ENCODE assay signal across 1 cellular context in genomic region chr20:409697-410559, GRCh38.
TF ChIP-seq lines count a peak whose summit lies in the region.

No MANE protein-coding gene starts in this region.

TF ChIP-seq in HepG2, 621 proteins besides CTCF, POLR2A, EP300 and RAD21 (continued from another document and continues in another):
- TF ChIP-seq, protein P1, sequence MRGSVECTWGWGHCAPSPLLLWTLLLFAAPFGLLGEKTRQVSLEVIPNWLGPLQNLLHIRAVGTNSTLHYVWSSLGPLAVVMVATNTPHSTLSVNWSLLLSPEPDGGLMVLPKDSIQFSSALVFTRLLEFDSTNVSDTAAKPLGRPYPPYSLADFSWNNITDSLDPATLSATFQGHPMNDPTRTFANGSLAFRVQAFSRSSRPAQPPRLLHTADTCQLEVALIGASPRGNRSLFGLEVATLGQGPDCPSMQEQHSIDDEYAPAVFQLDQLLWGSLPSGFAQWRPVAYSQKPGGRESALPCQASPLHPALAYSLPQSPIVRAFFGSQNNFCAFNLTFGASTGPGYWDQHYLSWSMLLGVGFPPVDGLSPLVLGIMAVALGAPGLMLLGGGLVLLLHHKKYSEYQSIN (CRISPR knock-in tag; IDR thresholded peaks at IDR 0.05; ENCODE audit: borderline replicate concordance) = no peak
- no peak for TF ChIP-seq ZNF160 (CRISPR knock-in tag; IDR thresholded peaks at IDR 0.05)
- no peak for TF ChIP-seq TIGD3 (CRISPR knock-in tag; IDR thresholded peaks at IDR 0.05; ENCODE audit: borderline replicate concordance)
- no peak for TF ChIP-seq THRA (CRISPR knock-in tag; IDR thresholded peaks at IDR 0.05; ENCODE audit: borderline replicate concordance)
- TF ChIP-seq, protein P2, sequence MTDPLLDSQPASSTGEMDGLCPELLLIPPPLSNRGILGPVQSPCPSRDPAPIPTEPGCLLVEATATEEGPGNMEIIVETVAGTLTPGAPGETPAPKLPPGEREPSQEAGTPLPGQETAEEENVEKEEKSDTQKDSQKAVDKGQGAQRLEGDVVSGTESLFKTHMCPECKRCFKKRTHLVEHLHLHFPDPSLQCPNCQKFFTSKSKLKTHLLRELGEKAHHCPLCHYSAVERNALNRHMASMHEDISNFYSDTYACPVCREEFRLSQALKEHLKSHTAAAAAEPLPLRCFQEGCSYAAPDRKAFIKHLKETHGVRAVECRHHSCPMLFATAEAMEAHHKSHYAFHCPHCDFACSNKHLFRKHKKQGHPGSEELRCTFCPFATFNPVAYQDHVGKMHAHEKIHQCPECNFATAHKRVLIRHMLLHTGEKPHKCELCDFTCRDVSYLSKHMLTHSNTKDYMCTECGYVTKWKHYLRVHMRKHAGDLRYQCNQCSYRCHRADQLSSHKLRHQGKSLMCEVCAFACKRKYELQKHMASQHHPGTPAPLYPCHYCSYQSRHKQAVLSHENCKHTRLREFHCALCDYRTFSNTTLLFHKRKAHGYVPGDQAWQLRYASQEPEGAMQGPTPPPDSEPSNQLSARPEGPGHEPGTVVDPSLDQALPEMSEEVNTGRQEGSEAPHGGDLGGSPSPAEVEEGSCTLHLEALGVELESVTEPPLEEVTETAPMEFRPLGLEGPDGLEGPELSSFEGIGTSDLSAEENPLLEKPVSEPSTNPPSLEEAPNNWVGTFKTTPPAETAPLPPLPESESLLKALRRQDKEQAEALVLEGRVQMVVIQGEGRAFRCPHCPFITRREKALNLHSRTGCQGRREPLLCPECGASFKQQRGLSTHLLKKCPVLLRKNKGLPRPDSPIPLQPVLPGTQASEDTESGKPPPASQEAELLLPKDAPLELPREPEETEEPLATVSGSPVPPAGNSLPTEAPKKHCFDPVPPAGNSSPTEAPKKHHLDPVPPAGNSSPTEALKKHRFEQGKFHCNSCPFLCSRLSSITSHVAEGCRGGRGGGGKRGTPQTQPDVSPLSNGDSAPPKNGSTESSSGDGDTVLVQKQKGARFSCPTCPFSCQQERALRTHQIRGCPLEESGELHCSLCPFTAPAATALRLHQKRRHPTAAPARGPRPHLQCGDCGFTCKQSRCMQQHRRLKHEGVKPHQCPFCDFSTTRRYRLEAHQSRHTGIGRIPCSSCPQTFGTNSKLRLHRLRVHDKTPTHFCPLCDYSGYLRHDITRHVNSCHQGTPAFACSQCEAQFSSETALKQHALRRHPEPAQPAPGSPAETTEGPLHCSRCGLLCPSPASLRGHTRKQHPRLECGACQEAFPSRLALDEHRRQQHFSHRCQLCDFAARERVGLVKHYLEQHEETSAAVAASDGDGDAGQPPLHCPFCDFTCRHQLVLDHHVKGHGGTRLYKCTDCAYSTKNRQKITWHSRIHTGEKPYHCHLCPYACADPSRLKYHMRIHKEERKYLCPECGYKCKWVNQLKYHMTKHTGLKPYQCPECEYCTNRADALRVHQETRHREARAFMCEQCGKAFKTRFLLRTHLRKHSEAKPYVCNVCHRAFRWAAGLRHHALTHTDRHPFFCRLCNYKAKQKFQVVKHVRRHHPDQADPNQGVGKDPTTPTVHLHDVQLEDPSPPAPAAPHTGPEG (CRISPR knock-in tag; IDR thresholded peaks at IDR 0.05) = no peak
- no peak for TF ChIP-seq ZNF24 (IDR thresholded peaks at IDR 0.05)
- TF ChIP-seq, protein P3, sequence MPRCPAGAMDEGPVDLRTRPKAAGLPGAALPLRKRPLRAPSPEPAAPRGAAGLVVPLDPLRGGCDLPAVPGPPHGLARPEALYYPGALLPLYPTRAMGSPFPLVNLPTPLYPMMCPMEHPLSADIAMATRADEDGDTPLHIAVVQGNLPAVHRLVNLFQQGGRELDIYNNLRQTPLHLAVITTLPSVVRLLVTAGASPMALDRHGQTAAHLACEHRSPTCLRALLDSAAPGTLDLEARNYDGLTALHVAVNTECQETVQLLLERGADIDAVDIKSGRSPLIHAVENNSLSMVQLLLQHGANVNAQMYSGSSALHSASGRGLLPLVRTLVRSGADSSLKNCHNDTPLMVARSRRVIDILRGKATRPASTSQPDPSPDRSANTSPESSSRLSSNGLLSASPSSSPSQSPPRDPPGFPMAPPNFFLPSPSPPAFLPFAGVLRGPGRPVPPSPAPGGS (CRISPR knock-in tag; IDR thresholded peaks at IDR 0.05) = no peak
- TF ChIP-seq ZNF747 (CRISPR knock-in tag; IDR thresholded peaks at IDR 0.05; ENCODE audit: borderline replicate concordance) = no peak
- TF ChIP-seq ZNF614 (CRISPR knock-in tag; IDR thresholded peaks at IDR 0.05; ENCODE audit: borderline replicate concordance) = no peak; the same call in 1 of the 2 replicates
- TF ChIP-seq, protein P4, sequence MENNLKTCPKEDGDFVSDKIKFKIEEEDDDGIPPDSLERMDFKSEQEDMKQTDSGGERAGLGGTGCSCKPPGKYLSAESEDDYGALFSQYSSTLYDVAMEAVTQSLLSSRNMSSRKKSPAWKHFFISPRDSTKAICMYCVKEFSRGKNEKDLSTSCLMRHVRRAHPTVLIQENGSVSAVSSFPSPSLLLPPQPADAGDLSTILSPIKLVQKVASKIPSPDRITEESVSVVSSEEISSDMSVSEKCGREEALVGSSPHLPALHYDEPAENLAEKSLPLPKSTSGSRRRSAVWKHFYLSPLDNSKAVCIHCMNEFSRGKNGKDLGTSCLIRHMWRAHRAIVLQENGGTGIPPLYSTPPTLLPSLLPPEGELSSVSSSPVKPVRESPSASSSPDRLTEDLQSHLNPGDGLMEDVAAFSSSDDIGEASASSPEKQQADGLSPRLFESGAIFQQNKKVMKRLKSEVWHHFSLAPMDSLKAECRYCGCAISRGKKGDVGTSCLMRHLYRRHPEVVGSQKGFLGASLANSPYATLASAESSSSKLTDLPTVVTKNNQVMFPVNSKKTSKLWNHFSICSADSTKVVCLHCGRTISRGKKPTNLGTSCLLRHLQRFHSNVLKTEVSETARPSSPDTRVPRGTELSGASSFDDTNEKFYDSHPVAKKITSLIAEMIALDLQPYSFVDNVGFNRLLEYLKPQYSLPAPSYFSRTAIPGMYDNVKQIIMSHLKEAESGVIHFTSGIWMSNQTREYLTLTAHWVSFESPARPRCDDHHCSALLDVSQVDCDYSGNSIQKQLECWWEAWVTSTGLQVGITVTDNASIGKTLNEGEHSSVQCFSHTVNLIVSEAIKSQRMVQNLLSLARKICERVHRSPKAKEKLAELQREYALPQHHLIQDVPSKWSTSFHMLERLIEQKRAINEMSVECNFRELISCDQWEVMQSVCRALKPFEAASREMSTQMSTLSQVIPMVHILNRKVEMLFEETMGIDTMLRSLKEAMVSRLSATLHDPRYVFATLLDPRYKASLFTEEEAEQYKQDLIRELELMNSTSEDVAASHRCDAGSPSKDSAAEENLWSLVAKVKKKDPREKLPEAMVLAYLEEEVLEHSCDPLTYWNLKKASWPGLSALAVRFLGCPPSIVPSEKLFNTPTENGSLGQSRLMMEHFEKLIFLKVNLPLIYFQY (CRISPR knock-in tag; IDR thresholded peaks at IDR 0.05; ENCODE audit: borderline replicate concordance) = 0 out of 2 replicates have a peak, but pooled peaks have one; percentile 31
- TF ChIP-seq, protein P5, sequence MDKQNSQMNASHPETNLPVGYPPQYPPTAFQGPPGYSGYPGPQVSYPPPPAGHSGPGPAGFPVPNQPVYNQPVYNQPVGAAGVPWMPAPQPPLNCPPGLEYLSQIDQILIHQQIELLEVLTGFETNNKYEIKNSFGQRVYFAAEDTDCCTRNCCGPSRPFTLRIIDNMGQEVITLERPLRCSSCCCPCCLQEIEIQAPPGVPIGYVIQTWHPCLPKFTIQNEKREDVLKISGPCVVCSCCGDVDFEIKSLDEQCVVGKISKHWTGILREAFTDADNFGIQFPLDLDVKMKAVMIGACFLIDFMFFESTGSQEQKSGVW (CRISPR knock-in tag; IDR thresholded peaks at IDR 0.05; ENCODE audit: borderline replicate concordance) = no peak
- 0 out of 2 replicates have a peak, but pooled peaks have one; percentile 60 for TF ChIP-seq SSRP1 (CRISPR knock-in tag; IDR thresholded peaks at IDR 0.05)
- no peak for TF ChIP-seq ZNF207 (IDR thresholded peaks at IDR 0.05; ENCODE audit: borderline replicate concordance)
- TF ChIP-seq ELF4 (CRISPR knock-in tag; IDR thresholded peaks at IDR 0.05; ENCODE audit: borderline replicate concordance) = no peak
- TF ChIP-seq DPF2 (CRISPR knock-in tag; IDR thresholded peaks at IDR 0.05; ENCODE audit: borderline replicate concordance, low read depth) = no peak
- TF ChIP-seq ZNF629 (CRISPR knock-in tag; conservative IDR thresholded peaks at IDR 0.05) = no peak
- TF ChIP-seq PRDM15 (CRISPR knock-in tag; IDR thresholded peaks at IDR 0.05) = 0 out of 2 replicates have a peak, but pooled peaks have one; percentile 13
- TF ChIP-seq NFRKB (IDR thresholded peaks at IDR 0.05) = no peak
- no peak; the same call in 1 of the 2 replicates for TF ChIP-seq PHF20 (CRISPR knock-in tag; IDR thresholded peaks at IDR 0.05)
- peak; percentile 39; the same call in 1 of the 2 replicates for TF ChIP-seq GLI4 (CRISPR knock-in tag; IDR thresholded peaks at IDR 0.05; ENCODE audit: borderline replicate concordance)
- TF ChIP-seq THYN1 (CRISPR knock-in tag; IDR thresholded peaks at IDR 0.05; ENCODE audit: borderline replicate concordance, low read depth) = no peak
- TF ChIP-seq RBM22 (optimal IDR thresholded peaks at IDR 0.05; ENCODE audit: low read length) = peak; percentile 55
- peak; percentile 16; the same call in 1 of the 2 replicates for TF ChIP-seq SP4 (CRISPR knock-in tag; IDR thresholded peaks at IDR 0.05)
- TF ChIP-seq MED1 (CRISPR knock-in tag; IDR thresholded peaks at IDR 0.05) = 0 out of 2 replicates have a peak, but pooled peaks have one; percentile 24
- TF ChIP-seq ZNF281 (CRISPR knock-in tag; IDR thresholded peaks at IDR 0.05; ENCODE audit: borderline replicate concordance) = no peak
- TF ChIP-seq SRY (CRISPR knock-in tag; IDR thresholded peaks at IDR 0.05) = peak; percentile 35; the same call in 1 of the 2 replicates
- TF ChIP-seq SAP130 (CRISPR knock-in tag; IDR thresholded peaks at IDR 0.05; ENCODE audit: low read depth) = peak; percentile 23; the same call in 1 of the 2 replicates
- peak; percentile 22; the same call in 1 of the 2 replicates for TF ChIP-seq ZFX (CRISPR knock-in tag; IDR thresholded peaks at IDR 0.05; ENCODE audit: low read depth)
- TF ChIP-seq ZNF546 (CRISPR knock-in tag; conservative IDR thresholded peaks at IDR 0.05) = no peak
- TF ChIP-seq ZBTB1 (CRISPR knock-in tag; IDR thresholded peaks at IDR 0.05; ENCODE audit: borderline replicate concordance) = no peak
- no peak for TF ChIP-seq ZNF569 (CRISPR knock-in tag; IDR thresholded peaks at IDR 0.05; ENCODE audit: borderline replicate concordance)
